Comparison of ENCODE assay signal across 8 cellular contexts in genomic region chr6:33914519-33915120, GRCh38.
A peak's percentile ranks its signal among the peaks of the same experiment; 100 is the strongest.
DNase-seq lines count a peak whose midpoint lies in the region; ATAC-seq and TF ChIP-seq lines count a peak whose summit lies in the region.
"Had no signal": no experiment of that assay in that cellular context is flagged by ENCODE, and none has a peak within 500 bp of the region (broad histone marks: within the 10 kb centered on the region; RNA-seq: fewer than 3 reads in every experiment).

No MANE protein-coding gene starts in this region.

- peaks cover 15% of the 10 kb centered on the region for H3K4me1 Mint-ChIP-seq in stimulated activated memory B cell treated with anti-CD40 and anti-IgM and Interleukin-4, amounts not matched to agents 10 μg/mL and 1 μg/mL and 100 μg/mL, for 72 hours

- H3K27me3 Mint-ChIP-seq in stimulated activated memory B cell treated with anti-CD40 and anti-IgM and Interleukin-4, amounts not matched to agents 10 μg/mL and 1 μg/mL and 100 μg/mL, for 72 hours = peaks cover 12% of the 10 kb centered on the region

- peak overlapping the region; percentile 30 for H3K4me3 Mint-ChIP-seq in stimulated activated memory B cell treated with anti-CD40 and anti-IgM and Interleukin-4, amounts not matched to agents 10 μg/mL and 1 μg/mL and 100 μg/mL, for 72 hours

- no peaks in the 10 kb centered on the region for H3K4me1 ChIP-seq in gastrocnemius medialis

- ATAC-seq in stimulated activated memory B cell treated with anti-CD40 and anti-IgM and Interleukin-4, amounts not matched to agents 10 μg/mL and 1 μg/mL and 100 μg/mL, for 72 hours = peak; percentile 80
- ATAC-seq in gastrocnemius medialis = no peak
- no peak for ATAC-seq in GM18502 (IDR thresholded peaks at IDR 0.05; ENCODE audit: poor library complexity, unreplicated experiment)
- ATAC-seq: SK-N-SH treated with all-trans-retinoic acid at 6 μM for 48 hours had no signal

- H3K36me3 Mint-ChIP-seq in stimulated activated memory B cell treated with anti-CD40 and anti-IgM and Interleukin-4, amounts not matched to agents 10 μg/mL and 1 μg/mL and 100 μg/mL, for 72 hours = no peaks in the 10 kb centered on the region

- no peak for TF ChIP-seq POLR2A in gastrocnemius medialis (IDR thresholded peaks at IDR 0.05)

- H3K27ac Mint-ChIP-seq in stimulated activated memory B cell treated with anti-CD40 and anti-IgM and Interleukin-4, amounts not matched to agents 10 μg/mL and 1 μg/mL and 100 μg/mL, for 72 hours = peak overlapping the region; percentile 44

- DNase-seq in KBM-7 (peak; percentile 48), germinal center (ENCODE audit: low spot score) (peak; percentile 49), gastrocnemius medialis (no peak), mesenteric fat pad (ENCODE audit: low spot score) (no peak)
- peak; percentile 46 to 49 for DNase-seq in activated CD4-positive, alpha-beta T cell treated with anti-CD3 and anti-CD28 coated beads for 4 hours

- in situ Hi-C loops in KBM-7 (cut with MboI; ENCODE audit: low pct_unique_long_range_greater_than_20kb, low sequenced_read_pairs) = no loop called here
- in situ Hi-C loops in gastrocnemius medialis (cut with MboI; ENCODE audit: low sequenced_read_pairs in 4 of 4) = no loop called here

- H3K36me3 ChIP-seq in gastrocnemius medialis = no peaks in the 10 kb centered on the region

- intact Hi-C loops in gastrocnemius medialis (cut with DNase I; ENCODE audit: low total_unique reads) = no loop called here

- no peak overlapping the region for H3K27ac ChIP-seq in gastrocnemius medialis

- H3K9me3 ChIP-seq in gastrocnemius medialis = no peaks in the 10 kb centered on the region

- H3K9me3 Mint-ChIP-seq in stimulated activated memory B cell treated with anti-CD40 and anti-IgM and Interleukin-4, amounts not matched to agents 10 μg/mL and 1 μg/mL and 100 μg/mL, for 72 hours = no peaks in the 10 kb centered on the region

- no peak overlapping the region for H3K4me3 ChIP-seq in gastrocnemius medialis

- no peaks in the 10 kb centered on the region for H3K27me3 ChIP-seq in gastrocnemius medialis

- no peak for TF ChIP-seq CTCF in gastrocnemius medialis (IDR thresholded peaks at IDR 0.05 in 4 of 5, conservative IDR thresholded peaks at IDR 0.05 in 1 of 5)

Comparison
In these comparisons a context has a peak if more than half of its experiments do, and no peak if none do; other contexts are left out.
1. DNase-seq: peak in KBM-7 (single experiment), activated CD4-positive, alpha-beta T cell treated with anti-CD3 and anti-CD28 coated beads for 4 hours (2 of 2) and germinal center (single experiment); none in gastrocnemius medialis (0 of 2) and mesenteric fat pad (single experiment).